ENCODE assay signal across 15 cellular contexts in the genomic region with DNA sequence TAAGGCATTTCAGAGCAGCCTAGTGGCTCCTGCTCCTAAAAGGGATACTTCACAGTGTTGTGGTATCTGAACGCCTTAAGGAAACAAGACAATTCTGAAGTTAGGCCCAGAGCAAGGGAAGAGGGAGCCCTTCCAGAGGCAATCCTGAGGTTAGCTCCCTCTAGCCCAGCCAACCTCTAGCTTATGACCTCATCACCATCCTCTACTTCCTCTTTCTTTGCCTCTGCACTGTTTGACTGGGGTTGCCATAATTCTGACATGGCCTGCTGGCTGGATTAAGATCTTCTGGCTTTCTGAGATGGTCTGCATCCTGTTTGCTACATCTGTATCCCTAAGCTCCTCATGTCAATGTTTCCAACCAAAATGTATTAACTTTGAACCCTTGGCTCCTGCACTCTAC.
"Had no signal": no experiment of that assay in that cellular context is flagged by ENCODE, and none has a peak within 500 bp of the region (broad histone marks: within the 10 kb centered on the region; RNA-seq: fewer than 3 reads in every experiment).

No MANE protein-coding gene starts in this region.

- DNase-seq: activated naive CD4-positive, alpha-beta T cell treated with anti-CD3 and anti-CD28 coated beads, Interleukin-2, amount 10 ng/mL, durations not matched to agents 7 days and 5 days; caudate nucleus; colonic mucosa; effector CD8-positive, alpha-beta T cell; kidney; left ventricle myocardium superior; mesenchymal stem cell; occipital lobe; psoas muscle; sigmoid colon; stimulated activated CD4-positive, alpha-beta T cell treated with anti-CD3 and anti-CD28 coated beads, Interleukin-2, amount 100 ng/mL, for 24 hours; stimulated activated naive CD4-positive, alpha-beta T cell; substantia nigra; transverse colon had no signal

- ATAC-seq: left ventricle myocardium superior, psoas muscle had no signal

- FAIRE-seq: kidney had no signal

- H3K27me3 ChIP-seq: colonic mucosa, hepatocyte, sigmoid colon, transverse colon had no signal

- H3K36me3 ChIP-seq: colonic mucosa, sigmoid colon, transverse colon had no signal

- H3K4me3 ChIP-seq: colonic mucosa, hepatocyte, psoas muscle, sigmoid colon, transverse colon had no signal
